8 cellular contexts compared by ENCODE assay signal in the genomic region with DNA sequence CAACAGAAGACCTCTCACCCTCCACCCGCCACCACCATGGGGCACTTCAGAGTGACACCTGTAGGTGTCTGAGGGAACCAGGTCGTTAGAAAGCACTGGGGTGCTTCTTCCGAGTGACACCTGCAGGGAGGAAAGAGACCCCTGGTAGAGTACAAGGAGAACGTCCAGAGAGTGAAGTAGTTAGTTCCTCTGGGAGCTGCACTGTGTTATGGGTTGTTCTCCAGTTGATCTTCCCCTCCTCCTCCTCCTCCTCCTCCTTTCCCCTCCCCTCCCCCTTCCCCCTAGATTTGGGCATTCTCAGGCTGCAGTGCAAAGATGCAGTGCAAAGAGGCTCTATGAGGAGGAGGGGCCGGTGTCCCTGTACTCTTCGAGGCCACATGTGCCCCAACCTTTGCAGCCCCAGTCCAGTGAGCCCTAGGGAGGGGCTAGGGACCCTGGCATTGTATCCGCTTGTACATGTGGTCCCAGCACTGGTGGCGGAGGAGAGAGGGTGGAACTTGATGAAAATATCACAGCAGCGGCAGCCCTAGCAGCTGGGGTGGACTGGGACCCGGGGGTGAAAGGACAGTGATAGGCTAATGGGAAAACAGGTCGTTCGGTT. TPM values are rescaled to one million over a fixed set of nuclear protein-coding genes. Genes with fewer than 3 reads are reported as not detected.
DNase-seq lines count a peak whose midpoint lies in the region; ATAC-seq and TF ChIP-seq lines count a peak whose summit lies in the region.

No MANE protein-coding gene starts in this region.

- no peak overlapping the region for H2AFZ ChIP-seq in OCI-LY1 (ENCODE audit: low read length)

- no peaks in the 10 kb centered on the region for H3K9me3 ChIP-seq in CD8-positive, alpha-beta memory T cell (ENCODE audit: low read length)
- no peaks in the 10 kb centered on the region for H3K9me3 ChIP-seq in OCI-LY1 (ENCODE audit: low read length)

- no peaks in the 10 kb centered on the region for H4K20me1 ChIP-seq in OCI-LY1 (ENCODE audit: insufficient read depth, low read length)

- POLR2A ChIA-PET in CD8-positive, alpha-beta memory T cell (lab: Charles Lee) = interaction anchor here (1.1 to 4.4 kb wide), 13 partner anchors 12 to 108 kb away, joined by 4 to 57 read pairs (median 13); partner anchors contain the start of genes ABCB6, ANKZF1, ATG9A and CNPPD1

- no peaks in the 10 kb centered on the region for H3F3A ChIP-seq in OCI-LY1 (ENCODE audit: insufficient read depth, low read length)

- no peaks in the 10 kb centered on the region for H3K9me2 ChIP-seq in OCI-LY1 (ENCODE audit: low read depth, low read length)

- H3K4me1 ChIP-seq in CD8-positive, alpha-beta memory T cell (ENCODE audit: insufficient read depth, low read length) = peaks cover 32% of the 10 kb centered on the region
- peaks cover 54% of the 10 kb centered on the region for H3K4me1 ChIP-seq in OCI-LY1 (ENCODE audit: insufficient read depth, low read length, severe bottlenecking)

- peak overlapping the region; percentile 95 for H3K4me2 ChIP-seq in OCI-LY1 (ENCODE audit: low read length)

- peaks cover 18% of the 10 kb centered on the region for H3K79me2 ChIP-seq in OCI-LY1 (ENCODE audit: insufficient read depth, low read length)

- H3K4me3 ChIP-seq in CD8-positive, alpha-beta memory T cell (ENCODE audit: low read length) = peak overlapping the region; percentile 72
- peak overlapping the region; percentile 79 for H3K4me3 ChIP-seq in OCI-LY1 (ENCODE audit: low read depth, low read length, poor library complexity, severe bottlenecking)
- peak overlapping the region; percentile 68 for H3K4me3 ChIP-seq in epithelial cell of esophagus (ENCODE audit: low read length)

- no peak for DNase-seq in CD8-positive, alpha-beta memory T cell
- no peak for DNase-seq in epithelial cell of esophagus (ENCODE audit: low read depth)
- DNase-seq in osteocyte (ENCODE audit: extremely low spot score, unreplicated experiment) = no peak
- DNase-seq in NCI-H1092 treated with DMSO at 0.1 percent for 48 hours (lab: John Stamatoyannopoulos, UW) = no peak
- no peak for DNase-seq in EL

- no peak for ATAC-seq in HG03025 (IDR thresholded peaks at IDR 0.05; ENCODE audit: low FRiP score, unreplicated experiment)
- ATAC-seq in HG02885 (IDR thresholded peaks at IDR 0.05; ENCODE audit: poor library complexity, unreplicated experiment) = no peak

- H3K36me3 Mint-ChIP-seq in CD8-positive, alpha-beta memory T cell = peaks cover 8 to 53% (median 12%) of the 10 kb centered on the region in 3 donors
- peaks cover 6% of the 10 kb centered on the region for H3K36me3 Mint-ChIP-seq in osteocyte (ENCODE audit: unreplicated experiment)

- TF ChIP-seq CTCF in OCI-LY1 (IDR thresholded peaks at IDR 0.05; ENCODE audit: low read length) = peak; percentile 49; the same call in 1 of the 2 replicates
- peak; percentile 4 for TF ChIP-seq CTCF in epithelial cell of esophagus (IDR thresholded peaks at IDR 0.05; ENCODE audit: insufficient read depth, low read depth, low read length, missing control alignments)
- TF ChIP-seq CTCF in osteocyte (IDR thresholded peaks at IDR 0.05) = no peak

- H3K27ac Mint-ChIP-seq in CD8-positive, alpha-beta memory T cell = peak overlapping the region; percentile 97 to 100 (median 100)
- peak overlapping the region; percentile 94 for H3K27ac Mint-ChIP-seq in osteocyte (ENCODE audit: unreplicated experiment)

- CTCF ChIA-PET in CD8-positive, alpha-beta memory T cell (lab: Charles Lee) = interaction anchor here (0.9 to 14.9 kb wide), 10 partner anchors 12 to 120 kb away, joined by 3 to 258 read pairs (median 11); partner anchors contain the start of genes GLB1L, NHEJ1, STK16 and TUBA4A

- peak overlapping the region; percentile 89 to 98 (median 92) for H3K4me3 Mint-ChIP-seq in CD8-positive, alpha-beta memory T cell
- H3K4me3 Mint-ChIP-seq in osteocyte (ENCODE audit: unreplicated experiment) = peak overlapping the region; percentile 84

- H3K27me3 ChIP-seq in CD8-positive, alpha-beta memory T cell (ENCODE audit: insufficient read depth, low read length, poor library complexity, severe bottlenecking) = no peaks in the 10 kb centered on the region
- H3K27me3 ChIP-seq in OCI-LY1 (ENCODE audit: insufficient read depth, low read length) = no peaks in the 10 kb centered on the region

- H3K9me3 Mint-ChIP-seq in CD8-positive, alpha-beta memory T cell = no peaks in the 10 kb centered on the region
- H3K9me3 Mint-ChIP-seq in osteocyte (ENCODE audit: unreplicated experiment) = no peaks in the 10 kb centered on the region

- H3K27ac ChIP-seq in CD8-positive, alpha-beta memory T cell (ENCODE audit: low read depth, low read length) = peak overlapping the region; percentile 99
- H3K27ac ChIP-seq in OCI-LY1 (ENCODE audit: low read depth, low read length, poor library complexity, severe bottlenecking) = peak overlapping the region; percentile 99

- H3K36me3 ChIP-seq in CD8-positive, alpha-beta memory T cell (ENCODE audit: insufficient read depth, low read length) = peaks cover 30% of the 10 kb centered on the region
- H3K36me3 ChIP-seq in OCI-LY1 (ENCODE audit: insufficient read depth, low read length) = peaks cover 40% of the 10 kb centered on the region

- no peaks in the 10 kb centered on the region for H3K27me3 Mint-ChIP-seq in CD8-positive, alpha-beta memory T cell
- no peaks in the 10 kb centered on the region for H3K27me3 Mint-ChIP-seq in osteocyte (ENCODE audit: unreplicated experiment)

- peak overlapping the region; percentile 71 for H3K9ac ChIP-seq in OCI-LY1 (ENCODE audit: low read length)

- H3K4me1 Mint-ChIP-seq in CD8-positive, alpha-beta memory T cell = peaks cover 31 to 54% (median 41%) of the 10 kb centered on the region in 3 donors
- peaks cover 26% of the 10 kb centered on the region for H3K4me1 Mint-ChIP-seq in osteocyte (ENCODE audit: unreplicated experiment)

RNA-seq across cellular contexts. Expression of gene DNAJB2, which starts 0.8 kb away (rescaled TPM):
- 10 to 100 TPM; 48.5 to 56.4 TPM for total RNA-seq in CD8-positive, alpha-beta memory T cell
- polyA plus RNA-seq in CD8-positive, alpha-beta memory T cell = 5.9 TPM
- total RNA-seq in osteocyte = 38.6 and 43.3 TPM in 2 replicates

RNA-seq across cellular contexts. Expression of gene TUBA4A, which starts 26.3 kb away (rescaled TPM):
- 100 to 1,000 TPM; 175 to 178 TPM for total RNA-seq in CD8-positive, alpha-beta memory T cell
- polyA plus RNA-seq in CD8-positive, alpha-beta memory T cell = 234 TPM
- total RNA-seq in osteocyte = 6.9 and 7.9 TPM in 2 replicates

RNA-seq across cellular contexts. Expression of gene TUBA4B, which starts 27.0 kb away (rescaled TPM):
- not detected for total RNA-seq in CD8-positive, alpha-beta memory T cell
- not detected for polyA plus RNA-seq in CD8-positive, alpha-beta memory T cell
- not detected in 2 replicates for total RNA-seq in osteocyte

RNA-seq across cellular contexts. Expression of gene PTPRN, which starts 29.2 kb away (rescaled TPM):
- total RNA-seq in CD8-positive, alpha-beta memory T cell = under 1 TPM in 1 of 2 experiments, not detected in 1; 0.11 TPM
- polyA plus RNA-seq in CD8-positive, alpha-beta memory T cell = not detected
- 0.24 TPM in 1 of 2 replicates, not detected in the other for total RNA-seq in osteocyte

RNA-seq across cellular contexts. Expression of gene STK16, which starts 34.7 kb away (rescaled TPM):
- total RNA-seq in CD8-positive, alpha-beta memory T cell = 10 to 100 TPM; 23.0 to 26.1 TPM
- polyA plus RNA-seq in CD8-positive, alpha-beta memory T cell = 18.6 TPM
- 28.3 and 29.4 TPM in 2 replicates for total RNA-seq in osteocyte

Comparison
In these comparisons a context has a peak if more than half of its experiments do, and no peak if none do; other contexts are left out.
1. RNA of gene TUBA4A, which starts 26.3 kb away (total RNA-seq): 175 to 178 TPM in CD8-positive, alpha-beta memory T cell; 6.9 to 7.9 TPM in osteocyte; every median in the first group is over 10 times any median in the second.
2. Peak in every context shown above with its lines, with median percentiles within 50 percentile points of each other: H3K4me3 ChIP-seq.